ENCODE assay signal across 1 cellular context in the genomic region with DNA sequence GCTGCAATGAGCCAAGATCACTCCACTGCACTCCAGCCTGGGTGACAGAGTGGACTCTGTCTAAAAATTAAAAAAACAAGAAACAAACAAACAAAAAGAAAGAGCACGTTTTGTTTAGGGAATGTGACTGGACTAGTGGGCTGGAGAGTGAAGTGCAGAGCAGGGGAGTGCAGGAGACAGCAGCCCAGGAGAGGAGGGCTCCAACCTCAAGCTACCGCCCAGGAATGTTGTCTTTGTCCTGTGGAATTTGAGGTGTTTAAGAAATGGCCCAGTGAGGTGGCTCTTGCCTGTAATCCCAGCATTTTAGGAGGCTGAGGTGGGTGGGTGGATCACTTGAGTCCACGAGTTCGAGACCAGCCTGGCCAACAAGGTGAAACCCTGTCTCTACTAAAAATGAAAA.
TF ChIP-seq lines count a peak whose summit lies in the region.

No MANE protein-coding gene starts in this region.

TF ChIP-seq in GM23338, 12 proteins besides CTCF, POLR2A, EP300 and RAD21 (continued from another document):
- TF ChIP-seq, protein P1, sequence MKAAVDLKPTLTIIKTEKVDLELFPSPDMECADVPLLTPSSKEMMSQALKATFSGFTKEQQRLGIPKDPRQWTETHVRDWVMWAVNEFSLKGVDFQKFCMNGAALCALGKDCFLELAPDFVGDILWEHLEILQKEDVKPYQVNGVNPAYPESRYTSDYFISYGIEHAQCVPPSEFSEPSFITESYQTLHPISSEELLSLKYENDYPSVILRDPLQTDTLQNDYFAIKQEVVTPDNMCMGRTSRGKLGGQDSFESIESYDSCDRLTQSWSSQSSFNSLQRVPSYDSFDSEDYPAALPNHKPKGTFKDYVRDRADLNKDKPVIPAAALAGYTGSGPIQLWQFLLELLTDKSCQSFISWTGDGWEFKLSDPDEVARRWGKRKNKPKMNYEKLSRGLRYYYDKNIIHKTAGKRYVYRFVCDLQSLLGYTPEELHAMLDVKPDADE (IDR thresholded peaks at IDR 0.05), result no peak
- TF ChIP-seq ZNF331 (CRISPR knock-in tag; IDR thresholded peaks at IDR 0.05; ENCODE audit: low read depth), result no peak
